ENCODE assay signal across 26 cellular contexts in genomic region chr2:98008415-98008814, GRCh38.
"Had no signal": no experiment of that assay in that cellular context is flagged by ENCODE, and none has a peak within 500 bp of the region (broad histone marks: within the 10 kb centered on the region; RNA-seq: fewer than 3 reads in every experiment).

No MANE protein-coding gene starts in this region.

- H3K79me2 ChIP-seq: hepatocyte had no signal

- H3K4me3 Mint-ChIP-seq: naive thymus-derived CD4-positive, alpha-beta T cell; natural killer cell treated with Interleukin-12 subunit alpha and Interleukin-12 subunit beta and Interleukin-15 and Interleukin-18, amount 100 ng/mL, for 72 hours; neural crest cell; stimulated activated effector memory CD8-positive, alpha-beta T cell treated with anti-CD3 and anti-CD28 coated beads, Interleukin-12 subunit alpha, Interleukin-12 subunit beta, amount 100 ng/mL, for 72 hours; stimulated activated naive CD8-positive, alpha-beta T cell treated with anti-CD3 and anti-CD28 coated beads, Interleukin-15, amount 100 ng/mL, for 72 hours had no signal

- H3K4me1 ChIP-seq: right lobe of liver, vagina had no signal

- H3K9me3 Mint-ChIP-seq: natural killer cell treated with Interleukin-12 subunit alpha and Interleukin-12 subunit beta and Interleukin-15 and Interleukin-18, amount 100 ng/mL, for 72 hours; stimulated activated effector memory CD8-positive, alpha-beta T cell treated with anti-CD3 and anti-CD28 coated beads, Interleukin-12 subunit alpha, Interleukin-12 subunit beta, amount 100 ng/mL, for 72 hours; stimulated activated naive CD8-positive, alpha-beta T cell treated with anti-CD3 and anti-CD28 coated beads, Interleukin-15, amount 100 ng/mL, for 72 hours had no signal

- ATAC-seq: heart right ventricle; mucosa of descending colon; naive thymus-derived CD4-positive, alpha-beta T cell; natural killer cell treated with Interleukin-12 subunit alpha and Interleukin-12 subunit beta and Interleukin-15 and Interleukin-18, amount 100 ng/mL, for 72 hours; right lobe of liver; stimulated activated effector memory CD8-positive, alpha-beta T cell treated with anti-CD3 and anti-CD28 coated beads, Interleukin-12 subunit alpha, Interleukin-12 subunit beta, amount 100 ng/mL, for 72 hours; stimulated activated naive CD8-positive, alpha-beta T cell treated with anti-CD3 and anti-CD28 coated beads, Interleukin-15, amount 100 ng/mL, for 72 hours had no signal

- DNase-seq: heart right ventricle; islet precursor cell; left ventricle myocardium inferior; midbrain; mucosa of descending colon; naive thymus-derived CD4-positive, alpha-beta T cell; occipital lobe; ovary; right lobe of liver; spleen; stimulated activated CD4-positive, alpha-beta T cell treated with anti-CD3 and anti-CD28 coated beads, Interleukin-4, amount 100 ng/mL, for 24 hours; stimulated activated naive CD4-positive, alpha-beta T cell treated with Interleukin-2 at 50 U/mL for 16 hours; stimulated activated naive CD8-positive, alpha-beta T cell treated with anti-CD3 and anti-CD28 coated beads, Interleukin-15, amount 100 ng/mL, for 72 hours; substantia nigra; upper lobe of left lung had no signal

- H3K27ac ChIP-seq: heart right ventricle, hepatocyte, left ventricle myocardium inferior, neutrophil, ovary, right atrium auricular region, right lobe of liver, skin epidermis, spleen, tibial nerve, upper lobe of left lung, vagina had no signal

- H3K9me3 ChIP-seq: heart right ventricle, left ventricle myocardium inferior, mucosa of descending colon, neutrophil, ovary, right atrium auricular region, right lobe of liver, spleen, tibial nerve, upper lobe of left lung, vagina had no signal

- H3K4me1 Mint-ChIP-seq: neural crest cell had no signal

- H3K27me3 ChIP-seq: heart right ventricle, hepatocyte, neutrophil, ovary, right atrium auricular region, right lobe of liver, spleen, tibial nerve, upper lobe of left lung, vagina had no signal

- H3K27ac Mint-ChIP-seq: naive thymus-derived CD4-positive, alpha-beta T cell; natural killer cell treated with Interleukin-12 subunit alpha and Interleukin-12 subunit beta and Interleukin-15 and Interleukin-18, amount 100 ng/mL, for 72 hours; progenitor cell of endocrine pancreas; stimulated activated effector memory CD8-positive, alpha-beta T cell treated with anti-CD3 and anti-CD28 coated beads, Interleukin-12 subunit alpha, Interleukin-12 subunit beta, amount 100 ng/mL, for 72 hours; stimulated activated naive CD8-positive, alpha-beta T cell treated with anti-CD3 and anti-CD28 coated beads, Interleukin-15, amount 100 ng/mL, for 72 hours had no signal

- H3K4me3 ChIP-seq: heart right ventricle, hepatocyte, left ventricle myocardium inferior, lung, mucosa of descending colon, ovary, right atrium auricular region, right lobe of liver, skin epidermis, spleen, tibial nerve, upper lobe of left lung, vagina had no signal

- H3K36me3 Mint-ChIP-seq: naive thymus-derived CD4-positive, alpha-beta T cell; natural killer cell treated with Interleukin-12 subunit alpha and Interleukin-12 subunit beta and Interleukin-15 and Interleukin-18, amount 100 ng/mL, for 72 hours; stimulated activated effector memory CD8-positive, alpha-beta T cell treated with anti-CD3 and anti-CD28 coated beads, Interleukin-12 subunit alpha, Interleukin-12 subunit beta, amount 100 ng/mL, for 72 hours had no signal

- H3K36me3 ChIP-seq: heart right ventricle, left ventricle myocardium inferior, neutrophil, ovary, right atrium auricular region, right lobe of liver, spleen, tibial nerve, upper lobe of left lung, vagina had no signal

- H2AFZ ChIP-seq: hepatocyte had no signal

- H3K4me2 ChIP-seq: hepatocyte had no signal

- H3K27me3 Mint-ChIP-seq: natural killer cell treated with Interleukin-12 subunit alpha and Interleukin-12 subunit beta and Interleukin-15 and Interleukin-18, amount 100 ng/mL, for 72 hours; progenitor cell of endocrine pancreas; stimulated activated naive CD8-positive, alpha-beta T cell treated with anti-CD3 and anti-CD28 coated beads, Interleukin-15, amount 100 ng/mL, for 72 hours had no signal
